ENCODE assay signal across 21 cellular contexts in genomic region chr22:25127274-25127673, GRCh38.
DNase-seq lines count a peak whose midpoint lies in the region; ATAC-seq, FAIRE-seq and TF ChIP-seq lines count a peak whose summit lies in the region.
"Had no signal": no experiment of that assay in that cellular context is flagged by ENCODE, and none has a peak within 500 bp of the region (broad histone marks: within the 10 kb centered on the region; RNA-seq: fewer than 3 reads in every experiment).

No MANE protein-coding gene starts in this region.

- 57 to 78% methylated on average over 1 to 5 of the region's 5 CpGs for WGBS in endodermal cell (ENCODE audit: insufficient coverage in 1 of 2, insufficient read length in 1 of 2), 2 experiments

- TF ChIP-seq CTCF in nephron (IDR thresholded peaks at IDR 0.05; ENCODE audit: unreplicated experiment in 3 of 3) (no peak), endodermal cell (conservative IDR thresholded peaks at IDR 0.05) (no peak)

- peaks cover 21% of the 10 kb centered on the region for H3K36me3 ChIP-seq in SJCRH30
- H3K36me3 ChIP-seq in endodermal cell (ENCODE audit: control insufficient read depth, insufficient read depth, low read length): peaks cover 12% of the 10 kb centered on the region
- H3K36me3 ChIP-seq: BLaER1 had no signal

- H3K9me3 ChIP-seq in SJCRH30 (replicated peaks) (no peaks in the 10 kb centered on the region; the same call in 1 of the 2 replicates), endodermal cell (ENCODE audit: control insufficient read depth, low read length) (peaks cover 9% of the 10 kb centered on the region)
- H3K9me3 ChIP-seq: BLaER1 had no signal

- H3K9ac ChIP-seq in endodermal cell (ENCODE audit: extremely low read depth, low read length, poor library complexity, severe bottlenecking): no peak overlapping the region
- H3K9ac ChIP-seq: BLaER1 had no signal

- peaks cover 14% of the 10 kb centered on the region for H3K4me1 Mint-ChIP-seq in central memory CD8-positive, alpha-beta T cell
- peaks cover 29% of the 10 kb centered on the region for H3K4me1 Mint-ChIP-seq in nephron
- H3K4me1 Mint-ChIP-seq in endodermal cell: peaks cover 9% of the 10 kb centered on the region
- H3K4me1 Mint-ChIP-seq: CD14-positive monocyte had no signal

- FAIRE-seq in urothelium cell line (lab: Jason Lieb, UNC): peak; percentile 92
- FAIRE-seq: D721Med, G401.6, GM12891, GM18507, HTR-8/SVneo had no signal

- DNase-seq in SJCRH30: peak in 1 of 2 experiments; percentile 45
- no peak for DNase-seq in central memory CD8-positive, alpha-beta T cell (ENCODE audit: low spot score in 2 of 2)
- DNase-seq in urothelium cell line (ENCODE audit: low spot score): no peak
- no peak for DNase-seq in SKM-1 (lab: John Stamatoyannopoulos, UW; ENCODE audit: unreplicated experiment)
- no peak for DNase-seq in endodermal cell
- DNase-seq: 8988T; CD8-positive, alpha-beta T cell; GOT3; H7; HFFc6; IMR-90 had no signal

- peaks cover 43% of the 10 kb centered on the region for H3K4me1 ChIP-seq in SJCRH30
- peaks cover 8% of the 10 kb centered on the region for H3K4me1 ChIP-seq in endodermal cell (ENCODE audit: control insufficient read depth, insufficient read depth, low read length)
- H3K4me1 ChIP-seq: BLaER1 had no signal

- H3K27me3 Mint-ChIP-seq in central memory CD8-positive, alpha-beta T cell: no peaks in the 10 kb centered on the region
- H3K27me3 Mint-ChIP-seq in nephron (ENCODE audit: low read depth): peaks cover 5% of the 10 kb centered on the region
- H3K27me3 Mint-ChIP-seq in endodermal cell (ENCODE audit: insufficient read depth): no peaks in the 10 kb centered on the region

- H3K27ac Mint-ChIP-seq in central memory CD8-positive, alpha-beta T cell (ENCODE audit: low read depth): peak overlapping the region; percentile 23
- H3K27ac Mint-ChIP-seq in nephron (peak overlapping the region in 2 of 3 experiments; percentile 37 to 55), endodermal cell (no peak overlapping the region)
- H3K27ac Mint-ChIP-seq: CD14-positive monocyte; CD8-positive, alpha-beta T cell; HFFc6 had no signal

- peaks cover 8% of the 10 kb centered on the region for H3K36me3 Mint-ChIP-seq in central memory CD8-positive, alpha-beta T cell (ENCODE audit: insufficient read depth)
- H3K36me3 Mint-ChIP-seq in nephron (ENCODE audit: low read depth) (peaks cover 7% of the 10 kb centered on the region), endodermal cell (ENCODE audit: low read depth) (peaks cover 16% of the 10 kb centered on the region)
- H3K36me3 Mint-ChIP-seq: CD14-positive monocyte had no signal

- no peaks in the 10 kb centered on the region for H3K27me3 ChIP-seq in SJCRH30
- no peaks in the 10 kb centered on the region for H3K27me3 ChIP-seq in endodermal cell (ENCODE audit: control insufficient read depth, insufficient read depth, low read length, poor library complexity, severe bottlenecking)
- H3K27me3 ChIP-seq: BLaER1 had no signal

- H3K4me3 Mint-ChIP-seq in central memory CD8-positive, alpha-beta T cell: no peak overlapping the region
- H3K4me3 Mint-ChIP-seq in nephron: no peak overlapping the region
- H3K4me3 Mint-ChIP-seq in endodermal cell: no peak overlapping the region
- H3K4me3 Mint-ChIP-seq: CD14-positive monocyte; CD8-positive, alpha-beta T cell; HFFc6 had no signal

- no peaks in the 10 kb centered on the region for H3K9me3 Mint-ChIP-seq in central memory CD8-positive, alpha-beta T cell
- H3K9me3 Mint-ChIP-seq in nephron (peaks cover 3% of the 10 kb centered on the region), endodermal cell (peaks cover 13% of the 10 kb centered on the region)
- H3K9me3 Mint-ChIP-seq: CD8-positive, alpha-beta T cell had no signal

- H3K27ac ChIP-seq in SJCRH30 (peak overlapping the region; percentile 88; the same call in 1 of the 2 replicates), endodermal cell (ENCODE audit: low read depth, low read length) (no peak overlapping the region)
- H3K27ac ChIP-seq: BLaER1 had no signal

- no peak for ATAC-seq in central memory CD8-positive, alpha-beta T cell (replicated peaks; ENCODE audit: extremely low read depth, poor library complexity, severe bottlenecking)
- ATAC-seq in HG02970 (IDR thresholded peaks at IDR 0.05; ENCODE audit: low FRiP score, unreplicated experiment): no peak
- ATAC-seq: CD8-positive, alpha-beta T cell; HCT116 had no signal

- H3K4me3 ChIP-seq in SJCRH30 (no peak overlapping the region), endodermal cell (ENCODE audit: low read length) (no peak overlapping the region)
- H3K4me3 ChIP-seq: BLaER1 had no signal
